ENCODE assay signal across 8 cellular contexts in genomic region chr19:2426661-2427322, GRCh38. TPM values are rescaled to one million over a fixed set of nuclear protein-coding genes. Genes with fewer than 3 reads are reported as not detected.
A peak's percentile ranks its signal among the peaks of the same experiment; 100 is the strongest.
DNase-seq lines count a peak whose midpoint lies in the region; ATAC-seq and TF ChIP-seq lines count a peak whose summit lies in the region.

No MANE protein-coding gene starts in this region.

- peaks cover 20% of the 10 kb centered on the region for H3K4me1 ChIP-seq in Caco-2
- H3K4me1 ChIP-seq in endocrine pancreas (ENCODE audit: control insufficient read depth, insufficient read depth, low read length) = no peaks in the 10 kb centered on the region
- H3K4me1 ChIP-seq in mucosa of descending colon (ENCODE audit: low read depth) = peaks cover 22% of the 10 kb centered on the region

- no peaks in the 10 kb centered on the region for H3K9me3 Mint-ChIP-seq in Caco-2 (ENCODE audit: unreplicated experiment)

- peaks cover 5% of the 10 kb centered on the region for H3K4me1 Mint-ChIP-seq in Caco-2 (ENCODE audit: low read depth, unreplicated experiment)

- no peaks in the 10 kb centered on the region for H3K27me3 ChIP-seq in Caco-2 (replicated peaks; ENCODE audit: control insufficient read depth, insufficient read depth, low read length)
- no peaks in the 10 kb centered on the region for H3K27me3 ChIP-seq in endocrine pancreas (ENCODE audit: control insufficient read depth, insufficient read depth, low read length)

- peak overlapping the region; percentile 97 for H3K9ac ChIP-seq in endocrine pancreas (ENCODE audit: control insufficient read depth, insufficient read depth, low read length)

- peak overlapping the region; percentile 97 for H3K27ac ChIP-seq in substantia nigra (ENCODE audit: low read depth, low read length, poor library complexity, severe bottlenecking)

- DNase-seq in Caco-2 = peak; percentile 73 to 83
- DNase-seq in KG1 (lab: John Stamatoyannopoulos, UW) = peak; percentile 52
- DNase-seq in activated CD4-positive, alpha-beta T cell treated with anti-CD3 and anti-CD28 coated beads for 4 hours = peak; percentile 43 to 48
- peak; percentile 47 to 76 (median 72) for DNase-seq in mucosa of descending colon
- peak in 9 of 49 donors; percentile 24 to 59 (median 40) for DNase-seq in substantia nigra (lab: John Stamatoyannopoulos, UW)
- DNase-seq in amniotic stem cell (lab: John Stamatoyannopoulos, UW) = no peak

- H3K36me3 Mint-ChIP-seq in Caco-2 (ENCODE audit: insufficient read depth, unreplicated experiment) = peaks cover 56% of the 10 kb centered on the region

- peak overlapping the region; percentile 100 for H3K27ac Mint-ChIP-seq in Caco-2 (ENCODE audit: unreplicated experiment)

- H3K9me3 ChIP-seq in Caco-2 (no peaks in the 10 kb centered on the region), endocrine pancreas (ENCODE audit: control insufficient read depth, low read length) (no peaks in the 10 kb centered on the region), mucosa of descending colon (no peaks in the 10 kb centered on the region)

- no peak for TF ChIP-seq CTCF in Caco-2 (IDR thresholded peaks at IDR 0.05; ENCODE audit: insufficient read depth in 1 of 2, low read depth in 1 of 2, low read length in 1 of 2, severe bottlenecking in 1 of 2, unreplicated experiment in 1 of 2)
- no peak for TF ChIP-seq CTCF in mucosa of descending colon (IDR thresholded peaks at IDR 0.05)

- H3K27me3 Mint-ChIP-seq in Caco-2 (ENCODE audit: insufficient read depth, unreplicated experiment) = no peaks in the 10 kb centered on the region

- intact Hi-C loops in Caco-2 (cut with micrococcal nuclease; ENCODE audit: unreplicated experiment) = loop anchor here (1.0 kb wide), 1 partner anchor 190 kb away; the partner anchor contains the start of genes PLEKHJ1 and SF3A2
- intact Hi-C loops in mucosa of descending colon (cut with DNase I, micrococcal nuclease) = no loop called here

- peak overlapping the region; percentile 68 for H3K4me3 ChIP-seq in Caco-2 (ENCODE audit: low read depth, low read length)
- H3K4me3 ChIP-seq in endocrine pancreas (ENCODE audit: control insufficient read depth, insufficient read depth, low read length) = no peak overlapping the region
- H3K4me3 ChIP-seq in mucosa of descending colon = peak overlapping the region; percentile 87

- ATAC-seq in GM21367 (IDR thresholded peaks at IDR 0.05; ENCODE audit: unreplicated experiment) = peak; percentile 1
- peak; percentile 34 for ATAC-seq in mucosa of descending colon

- H3K36me3 ChIP-seq in Caco-2 (ENCODE audit: control insufficient read depth, insufficient read depth, low read length) (peaks cover 2% of the 10 kb centered on the region; the same call in 1 of the 2 replicates), endocrine pancreas (ENCODE audit: control insufficient read depth, insufficient read depth, low read length) (no peaks in the 10 kb centered on the region), mucosa of descending colon (ENCODE audit: low read depth) (no peaks in the 10 kb centered on the region)

- TSS peak; percentile 74 for BruUV-seq in Caco-2 (replicated peaks; lab: Mats Ljungman, UMichigan)

- CTCF ChIA-PET in Caco-2 (lab: Charles Lee) = no interaction called here

- POLR2A ChIA-PET in Caco-2 (lab: Charles Lee) = interaction anchor here (0.6 to 2.1 kb wide), 3 partner anchors 49 to 524 kb away, joined by 3 to 15 read pairs (median 3); partner anchors contain the start of gene GADD45B

- peak overlapping the region; percentile 93 for H3K4me3 Mint-ChIP-seq in Caco-2 (ENCODE audit: unreplicated experiment)

RNA-seq across cellular contexts. Expression of gene TIMM13, which starts 0.6 kb away (rescaled TPM):
- total RNA-seq in Caco-2 (2022) (200 and 217 TPM in 2 replicates), mucosa of descending colon (100 to 1,000 TPM in 2 of 3 donors, 10 to 100 TPM in 1; 75.4 to 130 (median 104) TPM)

RNA-seq across cellular contexts. Expression of gene LMNB2, which starts 30.0 kb away (rescaled TPM):
- total RNA-seq in Caco-2 (2022) (128 and 130 TPM in 2 replicates), mucosa of descending colon (10 to 100 TPM; 21.1 to 47.8 (median 22.1) TPM)

RNA-seq across cellular contexts. Expression of gene GADD45B, which starts 49.1 kb away (rescaled TPM):
- total RNA-seq in Caco-2 (2022) (20.2 and 23.8 TPM in 2 replicates), mucosa of descending colon (10 to 100 TPM; 30.6 to 45.5 (median 35.9) TPM)
